8 cellular contexts compared by ENCODE assay signal in the genomic region with DNA sequence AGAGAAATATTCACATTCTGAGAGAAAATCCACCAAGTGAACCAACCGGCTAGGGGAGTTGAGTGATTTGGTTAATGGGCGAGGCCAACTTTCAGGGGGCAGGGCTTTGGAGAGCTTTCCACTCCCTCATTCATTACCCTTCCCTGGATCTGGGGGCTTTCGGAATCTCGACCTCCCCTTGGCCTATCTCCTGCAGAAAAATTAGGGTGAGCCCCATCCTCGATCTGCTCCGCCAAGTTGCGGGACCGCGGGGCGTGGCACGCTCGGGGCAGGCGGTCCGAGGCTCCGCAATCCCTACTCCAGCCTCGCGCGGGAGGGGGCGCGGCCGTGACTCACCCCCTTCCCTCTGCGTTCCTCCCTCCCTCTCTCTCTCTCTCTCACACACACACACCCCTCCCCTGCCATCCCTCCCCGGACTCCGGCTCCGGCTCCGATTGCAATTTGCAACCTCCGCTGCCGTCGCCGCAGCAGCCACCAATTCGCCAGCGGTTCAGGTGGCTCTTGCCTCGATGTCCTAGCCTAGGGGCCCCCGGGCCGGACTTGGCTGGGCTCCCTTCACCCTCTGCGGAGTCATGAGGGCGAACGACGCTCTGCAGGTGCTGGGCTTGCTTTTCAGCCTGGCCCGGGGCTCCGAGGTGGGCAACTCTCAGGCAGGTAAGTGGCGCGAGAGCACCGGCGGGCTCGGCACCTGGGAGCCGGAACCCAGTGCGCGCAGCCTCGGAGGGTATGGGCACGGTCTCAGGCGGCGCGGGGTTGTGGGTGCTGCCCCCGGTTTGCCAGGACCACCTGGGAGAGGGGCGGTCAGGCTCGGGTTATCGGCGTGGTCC. TPM values are rescaled to one million over a fixed set of nuclear protein-coding genes. Genes with fewer than 3 reads are reported as not detected.
DNase-seq lines count a peak whose midpoint lies in the region; ATAC-seq and TF ChIP-seq lines count a peak whose summit lies in the region.

Gene ERBB3, plus strand, starts transcription at position 437 of the 827 bp plus-strand sequence. Its CDS starts 136 bp downstream, at position 573.

- H3K4me3 ChIP-seq in heart right ventricle (peak within 1 kb of the TSS; percentile 19 to 70 (median 56)), trophoblast cell (ENCODE audit: low read depth, low read length) (peak within 1 kb of the TSS; percentile 80)

- peak; percentile 82 for ATAC-seq in activated naive CD8-positive, alpha-beta T cell treated with anti-CD3 and anti-CD28 coated beads, Interleukin-2, amount 50 U/mL, for 24 hours
- peak; percentile 61 to 91 (median 76) for ATAC-seq in heart right ventricle

- peak within 1 kb of the TSS; percentile 87 for H3K4ac ChIP-seq in trophoblast cell (ENCODE audit: low read depth, low read length)

- H2AK5ac ChIP-seq in trophoblast cell (ENCODE audit: low read length), result peak within 1 kb of the TSS; percentile 84

- H3K18ac ChIP-seq in trophoblast cell (ENCODE audit: low read length), result peak within 1 kb of the TSS; percentile 91

- H3K27me3 Mint-ChIP-seq in activated naive CD8-positive, alpha-beta T cell treated with anti-CD3 and anti-CD28 coated beads, Interleukin-2, amount 50 U/mL, for 24 hours, result peaks cover 13% of the 10 kb centered on the region
- H3K27me3 Mint-ChIP-seq in type B pancreatic cell, result peaks cover 47% of the 10 kb centered on the region

- H2BK5ac ChIP-seq in trophoblast cell (ENCODE audit: low read depth, low read length, poor library complexity), result peak within 1 kb of the TSS; percentile 97

- peak within 1 kb of the TSS; percentile 80 for H3K4me3 Mint-ChIP-seq in activated naive CD8-positive, alpha-beta T cell treated with anti-CD3 and anti-CD28 coated beads, Interleukin-2, amount 50 U/mL, for 24 hours
- H3K4me3 Mint-ChIP-seq in type B pancreatic cell, result peak within 1 kb of the TSS; percentile 94

- intact Hi-C loops in heart right ventricle (cut with DNase I), result loop anchor here in 2 of 10 donors (1.0 to 5.0 kb wide), 2 partner anchors 24 to 37 kb away; partner anchors contain the start of genes PA2G4 (in 2 of the 2), RPL41 (in 1 of the 2) and ZC3H10 (in 1 of the 2)

- H3K36me3 ChIP-seq in heart right ventricle (no peaks in the 10 kb centered on the region), trophoblast cell (ENCODE audit: control insufficient read depth in 1 of 2, insufficient read depth in 2 of 2, low read length in 2 of 2) (peaks cover 2 to 8% of the 10 kb centered on the region in 2 experiments)

- H3K9ac ChIP-seq in trophoblast cell (ENCODE audit: low read length), result peak within 1 kb of the TSS; percentile 89

- TF ChIP-seq CTCF in heart right ventricle (IDR thresholded peaks at IDR 0.05) (no peak), type B pancreatic cell (conservative IDR thresholded peaks at IDR 0.05) (no peak)

- no peaks in the 10 kb centered on the region for H3K9me3 Mint-ChIP-seq in activated naive CD8-positive, alpha-beta T cell treated with anti-CD3 and anti-CD28 coated beads, Interleukin-2, amount 50 U/mL, for 24 hours
- no peaks in the 10 kb centered on the region for H3K9me3 Mint-ChIP-seq in type B pancreatic cell

- H3K79me2 ChIP-seq in trophoblast cell (ENCODE audit: control insufficient read depth, insufficient read depth, low read length, poor library complexity), result peaks cover 22% of the 10 kb centered on the region

- H3K27ac Mint-ChIP-seq in activated naive CD8-positive, alpha-beta T cell treated with anti-CD3 and anti-CD28 coated beads, Interleukin-2, amount 50 U/mL, for 24 hours, result peak within 1 kb of the TSS; percentile 27
- H3K27ac Mint-ChIP-seq in type B pancreatic cell, result peak within 1 kb of the TSS; percentile 96

- peak within 1 kb of the TSS; percentile 77 for H2BK12ac ChIP-seq in trophoblast cell (ENCODE audit: low read length)

- peaks cover 14% of the 10 kb centered on the region for H3K79me1 ChIP-seq in trophoblast cell (ENCODE audit: low read length)

- DNase-seq in NCI-H1092 treated with DMSO at 0.1 percent for 48 hours (lab: John Stamatoyannopoulos, UW) (peak; percentile 2), NCI-H1092 (lab: John Stamatoyannopoulos, UW) (no peak), KBM-7 (peak; percentile 86), SKM-1 treated with dmso at 0.1 percent for 144 hours (lab: John Stamatoyannopoulos, UW; ENCODE audit: unreplicated experiment) (peak; percentile 5), heart right ventricle (peak; percentile 32 to 57), trophoblast cell (peak; percentile 86 to 96), type B pancreatic cell (ENCODE audit: extremely low spot score, unreplicated experiment) (peak; percentile 81)
- peak; percentile 72 for DNase-seq in activated naive CD8-positive, alpha-beta T cell treated with anti-CD3 and anti-CD28 coated beads, Interleukin-2, amount 50 U/mL, for 24 hours

- peak within 1 kb of the TSS; percentile 88 for H2BK120ac ChIP-seq in trophoblast cell (ENCODE audit: insufficient read depth, low read length, poor library complexity)

- H2AFZ ChIP-seq in trophoblast cell (ENCODE audit: insufficient read depth, low read length, poor library complexity), result peak within 1 kb of the TSS; percentile 86

- H3K9me3 ChIP-seq in heart right ventricle (no peaks in the 10 kb centered on the region), trophoblast cell (ENCODE audit: insufficient read depth, low read depth, low read length) (no peaks in the 10 kb centered on the region)

- H3K14ac ChIP-seq in trophoblast cell (ENCODE audit: low read length), result peak within 1 kb of the TSS; percentile 86

- H3K4me1 Mint-ChIP-seq in activated naive CD8-positive, alpha-beta T cell treated with anti-CD3 and anti-CD28 coated beads, Interleukin-2, amount 50 U/mL, for 24 hours, result peaks cover 8% of the 10 kb centered on the region
- peaks cover 4% of the 10 kb centered on the region for H3K4me1 Mint-ChIP-seq in type B pancreatic cell (ENCODE audit: unreplicated experiment)

- H3K27ac ChIP-seq in heart right ventricle (peak within 1 kb of the TSS in 9 of 10 donors; percentile 3 to 55 (median 41)), trophoblast cell (ENCODE audit: low read depth, low read length) (peak within 1 kb of the TSS; percentile 97)

- peaks cover 0 to 32% (median 9%) of the 10 kb centered on the region in 7 donors for H3K27me3 ChIP-seq in heart right ventricle
- H3K27me3 ChIP-seq in trophoblast cell (ENCODE audit: insufficient read depth, low read length), result no peaks in the 10 kb centered on the region

- peak within 1 kb of the TSS; percentile 75 for H4K12ac ChIP-seq in trophoblast cell (ENCODE audit: low read depth, low read length)

- 2% methylated on average over 56 to 59 of the region's 59 CpGs for WGBS in heart right ventricle, 2 donors
- no CpG with 5 or more reads among the region's 59 CpGs for WGBS in trophoblast cell (ENCODE audit: extremely low coverage, insufficient coverage, insufficient read length)

- peak within 1 kb of the TSS; percentile 92 for H4K8ac ChIP-seq in trophoblast cell (ENCODE audit: low read depth, low read length)

- H4K91ac ChIP-seq in trophoblast cell (ENCODE audit: low read depth, low read length), result peak within 1 kb of the TSS; percentile 89

- in situ Hi-C loops in KBM-7 (cut with MboI; ENCODE audit: low pct_unique_long_range_greater_than_20kb, low sequenced_read_pairs), result no loop called here

- H3K4me1 ChIP-seq in heart right ventricle (peaks cover 0 to 23% (median 18%) of the 10 kb centered on the region in 9 donors), trophoblast cell (ENCODE audit: control insufficient read depth in 1 of 2, insufficient read depth in 2 of 2, low read length in 2 of 2) (peaks cover 12 to 13% of the 10 kb centered on the region in 2 experiments)

- peak within 1 kb of the TSS; percentile 98 for H3K4me2 ChIP-seq in trophoblast cell (ENCODE audit: low read length)

- H3K36me3 Mint-ChIP-seq in activated naive CD8-positive, alpha-beta T cell treated with anti-CD3 and anti-CD28 coated beads, Interleukin-2, amount 50 U/mL, for 24 hours (ENCODE audit: low read depth), result no peaks in the 10 kb centered on the region
- H3K36me3 Mint-ChIP-seq in type B pancreatic cell, result peaks cover 3% of the 10 kb centered on the region

- H3K23ac ChIP-seq in trophoblast cell (ENCODE audit: low read length), result no peak within 1 kb of the TSS

RNA-seq across cellular contexts. Expression of gene ERBB3, which starts in this region (rescaled TPM):
- total RNA-seq in heart right ventricle (1 to 10 TPM in 9 of 10 donors, under 1 TPM in 1; 0.80 to 6.1 (median 2.9) TPM), type B pancreatic cell (ENCODE audit: low replicate concordance) (76.5 and 176 TPM in 2 replicates)
- polyA plus RNA-seq in heart right ventricle, result 1 to 10 TPM; 2.1 to 7.8 TPM
- polyA plus RNA-seq in trophoblast cell (2013), result 89.0 and 92.2 TPM in 2 replicates

Comparison
In these comparisons a context has a peak if more than half of its experiments do, and no peak if none do; other contexts are left out.
1. RNA of gene ERBB3 (total RNA-seq): 76.5 to 176 TPM in type B pancreatic cell; 0.80 to 6.1 TPM in heart right ventricle; every median in the first group is over 10 times any median in the second.